In the genomic region with DNA sequence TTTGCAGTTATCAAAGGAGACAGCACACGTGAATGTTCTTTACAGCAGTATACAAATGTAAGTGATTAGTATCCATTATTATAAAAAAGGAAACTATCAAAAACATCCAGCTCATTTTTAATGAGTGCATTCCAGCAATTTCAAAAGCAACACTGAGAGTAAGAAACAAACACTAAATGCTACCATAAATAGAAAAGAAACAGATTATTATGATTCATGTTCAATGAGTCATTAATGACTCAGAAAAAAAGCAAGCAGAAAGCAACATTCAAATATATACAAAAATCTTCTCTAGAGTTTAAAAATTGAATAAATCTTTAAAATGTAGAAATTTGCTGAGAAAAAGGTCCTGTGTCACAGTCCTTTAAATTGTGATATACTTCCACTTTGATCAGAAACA, we compare ENCODE assay signal across 15 cellular contexts.
DNase-seq lines count a peak whose midpoint lies in the region; ATAC-seq and TF ChIP-seq lines count a peak whose summit lies in the region.
"Had no signal": no experiment of that assay in that cellular context is flagged by ENCODE, and none has a peak within 500 bp of the region (broad histone marks: within the 10 kb centered on the region; RNA-seq: fewer than 3 reads in every experiment).

No MANE protein-coding gene starts in this region.

- TF ChIP-seq CTCF in HFFc6 (IDR thresholded peaks at IDR 0.05) (no peak), fibroblast of mammary gland (conservative IDR thresholded peaks at IDR 0.05; ENCODE audit: control insufficient read depth, insufficient read depth, low read depth, low read length) (no peak), hepatocyte (IDR thresholded peaks at IDR 0.05; ENCODE audit: poor library complexity) (no peak), tibial artery (IDR thresholded peaks at IDR 0.05) (no peak)

- H3K27me3 ChIP-seq in adipocyte (replicated peaks; ENCODE audit: control insufficient read depth, insufficient read depth, low read length) = peaks cover 3% of the 10 kb centered on the region
- no peaks in the 10 kb centered on the region for H3K27me3 ChIP-seq in hepatocyte
- no peaks in the 10 kb centered on the region for H3K27me3 ChIP-seq in tibial artery

- H2AFZ ChIP-seq in hepatocyte = no peak overlapping the region

- DNase-seq in A172 (ENCODE audit: low spot score) = peak; percentile 33
- peak; percentile 3 for DNase-seq in HFFc6
- peak; percentile 0 for DNase-seq in adipocyte (ENCODE audit: low read depth)
- peak; percentile 6 for DNase-seq in fibroblast of mammary gland (ENCODE audit: low read depth)
- DNase-seq in hepatocyte (ENCODE audit: low spot score) = no peak
- no peak for DNase-seq in tibial artery
- DNase-seq in T-cell = no peak
- DNase-seq: 8988T, Caco-2, DMS53, NCI-H1417 treated with DMSO at 0.1 percent for 48 hours, NCI-H2029 treated with DMSO at 0.1 percent for 48 hours, NCI-H524 treated with DMSO at 0.1 percent for 48 hours had no signal

- intact Hi-C loops in tibial artery (cut with DNase I; ENCODE audit: low total_unique reads) = no loop called here

- H3K9ac ChIP-seq in adipocyte (ENCODE audit: low read length) = peak overlapping the region; percentile 0

- H3K9me3 ChIP-seq in adipocyte (ENCODE audit: control insufficient read depth, low read length) (no peaks in the 10 kb centered on the region), hepatocyte (ENCODE audit: low read depth) (no peaks in the 10 kb centered on the region), tibial artery (no peaks in the 10 kb centered on the region)
- H3K9me3 ChIP-seq: Caco-2 had no signal

- H4K20me1 ChIP-seq in hepatocyte (ENCODE audit: insufficient read depth, poor library complexity, severe bottlenecking) = no peaks in the 10 kb centered on the region

- no peaks in the 10 kb centered on the region for H3K79me2 ChIP-seq in hepatocyte

- H3K27ac ChIP-seq in hepatocyte = no peak overlapping the region
- no peak overlapping the region for H3K27ac ChIP-seq in tibial artery

- ATAC-seq in HG03469 (IDR thresholded peaks at IDR 0.05; ENCODE audit: unreplicated experiment) = no peak
- ATAC-seq in T-cell (replicated peaks in 1 of 4) = no peak

- 67% methylated on average over 1 of the region's 1 CpG for WGBS in hepatocyte (ENCODE audit: low lambda C conversion rate, missing lambda C conversion rate)

- H3K9me3 Mint-ChIP-seq in HFFc6 (0 out of 2 replicates have a peak, but pooled peaks cover 1% of the 10 kb centered on the region), T-cell (no peaks in the 10 kb centered on the region)
- H3K9me3 Mint-ChIP-seq: CD14-positive monocyte had no signal

- no peak overlapping the region for H3K4me2 ChIP-seq in hepatocyte

- H3K36me3 Mint-ChIP-seq in HFFc6 (ENCODE audit: low read depth) = no peaks in the 10 kb centered on the region
- H3K36me3 Mint-ChIP-seq in T-cell = no peaks in the 10 kb centered on the region
- H3K36me3 Mint-ChIP-seq: CD14-positive monocyte had no signal

- H3K27ac Mint-ChIP-seq in HFFc6 = no peak overlapping the region
- no peak overlapping the region for H3K27ac Mint-ChIP-seq in T-cell
- H3K27ac Mint-ChIP-seq: CD14-positive monocyte had no signal

- CTCF ChIA-PET in T-cell (lab: Charles Lee) = no interaction called here

- POLR2A ChIA-PET in T-cell (lab: Charles Lee) = no interaction called here

- H3K27me3 Mint-ChIP-seq in HFFc6 (ENCODE audit: insufficient read depth) = no peaks in the 10 kb centered on the region
- peaks cover 0 to 6% of the 10 kb centered on the region in 2 donors for H3K27me3 Mint-ChIP-seq in T-cell

- H3K4me1 ChIP-seq in adipocyte (ENCODE audit: control insufficient read depth, insufficient read depth, low read length) = peaks cover 11% of the 10 kb centered on the region
- no peaks in the 10 kb centered on the region for H3K4me1 ChIP-seq in hepatocyte (ENCODE audit: insufficient read depth)
- peaks cover 0 to 3% (median 0%) of the 10 kb centered on the region in 4 donors for H3K4me1 ChIP-seq in tibial artery
- H3K4me1 ChIP-seq: Caco-2 had no signal

- H3K4me3 Mint-ChIP-seq in HFFc6 (no peak overlapping the region), T-cell (no peak overlapping the region)
- H3K4me3 Mint-ChIP-seq: CD14-positive monocyte had no signal

- H3K36me3 ChIP-seq in adipocyte (ENCODE audit: control insufficient read depth, insufficient read depth, low read length, severe bottlenecking) (no peaks in the 10 kb centered on the region), hepatocyte (replicated peaks; ENCODE audit: insufficient read depth, low read depth) (no peaks in the 10 kb centered on the region), tibial artery (no peaks in the 10 kb centered on the region)

- no peak overlapping the region for H3K4me3 ChIP-seq in adipocyte (ENCODE audit: low read length)
- H3K4me3 ChIP-seq in fibroblast of mammary gland (ENCODE audit: control insufficient read depth, low read depth, low read length) = no peak overlapping the region
- no peak overlapping the region for H3K4me3 ChIP-seq in hepatocyte
- H3K4me3 ChIP-seq in tibial artery = no peak overlapping the region

- no peaks in the 10 kb centered on the region for H3K9me2 ChIP-seq in hepatocyte (replicated peaks; ENCODE audit: insufficient read depth)

- H3K4me1 Mint-ChIP-seq in HFFc6 (ENCODE audit: low read depth) (no peaks in the 10 kb centered on the region), T-cell (peaks cover 0 to 2% (median 0%) of the 10 kb centered on the region in 3 donors)
- H3K4me1 Mint-ChIP-seq: CD14-positive monocyte had no signal

Comparison
In these comparisons a context has a peak if more than half of its experiments do, and no peak if none do; other contexts are left out.
1. DNase-seq: peak in A172 (single experiment), HFFc6 (single experiment), adipocyte (single experiment) and fibroblast of mammary gland (single experiment); none in hepatocyte (single experiment), tibial artery (0 of 2) and T-cell (0 of 34).